Comparison of ENCODE assay signal across 1 cellular context in the genomic region with DNA sequence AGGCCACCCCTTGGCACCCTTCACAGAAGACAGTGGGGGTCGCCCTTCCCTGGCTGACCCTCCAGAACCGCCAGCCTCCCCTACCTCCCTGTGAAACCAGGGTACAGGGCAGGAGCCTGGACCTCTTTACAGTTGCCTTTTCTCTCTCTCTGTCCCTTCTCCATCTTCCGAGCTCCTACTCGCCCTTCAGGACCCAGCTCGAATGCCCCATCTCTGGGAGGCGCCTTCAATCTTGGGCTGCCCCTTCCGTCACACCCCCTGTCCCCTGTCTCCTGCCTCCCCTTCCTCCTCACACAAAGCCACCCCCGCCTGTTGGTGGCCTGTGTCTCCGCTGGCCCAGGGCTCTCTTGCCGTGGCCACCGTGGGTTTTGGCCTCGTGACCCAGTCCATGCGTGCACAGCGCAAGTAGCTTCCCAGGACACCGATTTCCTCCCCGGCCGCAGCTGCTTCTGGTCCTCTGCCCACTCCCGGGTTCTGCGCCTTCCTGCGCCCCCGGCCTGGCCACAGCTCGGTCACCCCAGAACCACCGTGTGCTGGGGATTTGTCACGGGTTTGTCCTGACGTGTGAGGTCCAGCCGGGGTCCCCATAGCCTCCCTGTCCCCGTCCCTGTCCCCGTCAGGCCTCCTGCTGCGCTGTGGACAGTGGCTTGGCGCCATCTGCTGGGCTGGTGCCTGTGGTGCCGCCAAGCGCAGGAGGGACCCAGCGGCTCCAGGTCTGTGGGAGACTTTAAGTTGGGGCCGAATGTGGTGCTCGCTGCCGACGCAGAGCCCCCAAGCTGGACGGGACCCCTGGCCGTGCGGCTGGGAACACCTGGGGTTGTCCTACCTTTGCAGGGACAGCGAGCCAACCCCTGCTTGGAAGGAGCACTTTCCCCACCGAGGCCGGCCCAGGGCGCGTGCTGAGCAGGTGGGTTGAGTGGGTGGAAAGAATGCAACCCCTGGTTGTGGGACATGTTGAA.
TF ChIP-seq lines count a peak whose summit lies in the region.

No MANE protein-coding gene starts in this region.

TF ChIP-seq in HCT116, 20 proteins besides CTCF, POLR2A, EP300 and RAD21 (continued from another document):
- TF ChIP-seq, protein P1, sequence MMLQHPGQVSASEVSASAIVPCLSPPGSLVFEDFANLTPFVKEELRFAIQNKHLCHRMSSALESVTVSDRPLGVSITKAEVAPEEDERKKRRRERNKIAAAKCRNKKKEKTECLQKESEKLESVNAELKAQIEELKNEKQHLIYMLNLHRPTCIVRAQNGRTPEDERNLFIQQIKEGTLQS (IDR thresholded peaks at IDR 0.05): no peak
- TF ChIP-seq ZNF274 (IDR thresholded peaks at IDR 0.05; ENCODE audit: low read depth, low read length) (no peak), ELF1 (IDR thresholded peaks at IDR 0.05; ENCODE audit: borderline replicate concordance, low read depth) (no peak), EZH2phosphoT487 (IDR thresholded peaks at IDR 0.05; ENCODE audit: borderline replicate concordance) (no peak)
